Comparison of ENCODE assay signal across 1 cellular context in genomic region chr4:123505457-123506310, GRCh38.
TF ChIP-seq lines count a peak whose summit lies in the region.

No MANE protein-coding gene starts in this region.

TF ChIP-seq in K562, 482 proteins besides CTCF, POLR2A, EP300 and RAD21 (continued from another document and continues in another):
- TF ChIP-seq ZBTB12 (CRISPR knock-in tag; IDR thresholded peaks at IDR 0.05) (no peak), NR4A1 (CRISPR knock-in tag; IDR thresholded peaks at IDR 0.05) (no peak), NR4A1 (tag; IDR thresholded peaks at IDR 0.05) (no peak), E2F6 (IDR thresholded peaks at IDR 0.05; ENCODE audit: borderline replicate concordance in 1 of 2, extremely low read depth in 1 of 2, insufficient read depth in 1 of 2, insufficient read length in 1 of 2, low read depth in 1 of 2, low read length in 1 of 2, poor library complexity in 1 of 2, severe bottlenecking in 1 of 2) (peak in 1 of 2 experiments; percentile 76), SOX6 (IDR thresholded peaks at IDR 0.05) (no peak), PYGO2 (tag; IDR thresholded peaks at IDR 0.05) (no peak), DLX4 (CRISPR knock-in tag; IDR thresholded peaks at IDR 0.05) (no peak), ZFX (CRISPR knock-in tag; IDR thresholded peaks at IDR 0.05) (peak; percentile 33; the same call in 1 of the 2 replicates), PURB (CRISPR knock-in tag; IDR thresholded peaks at IDR 0.05; ENCODE audit: low read depth) (no peak), HDAC1 (IDR thresholded peaks at IDR 0.05) (no peak), SMAD3 (CRISPR knock-in tag; conservative IDR thresholded peaks at IDR 0.05) (no peak), HINFP (tag; conservative IDR thresholded peaks at IDR 0.05; ENCODE audit: low read depth) (no peak), ZNF143 (CRISPR knock-in tag; IDR thresholded peaks at IDR 0.05) (no peak), CXXC5 (CRISPR knock-in tag; IDR thresholded peaks at IDR 0.05) (no peak), TCFL5 (CRISPR knock-in tag; conservative IDR thresholded peaks at IDR 0.05) (no peak), KAT8 (IDR thresholded peaks at IDR 0.05; ENCODE audit: low read depth) (no peak), SLC30A9 (CRISPR knock-in tag; IDR thresholded peaks at IDR 0.05) (no peak), ZNF184 (CRISPR knock-in tag; IDR thresholded peaks at IDR 0.05) (no peak), SREBF2 (CRISPR knock-in tag; IDR thresholded peaks at IDR 0.05) (no peak), PHF8 (IDR thresholded peaks at IDR 0.05; ENCODE audit: borderline replicate concordance, low read length) (peak; percentile 30; the same call in 1 of the 2 replicates), U2AF2 (optimal IDR thresholded peaks at IDR 0.05; ENCODE audit: low read depth, low read length) (no peak), DNMT1 (IDR thresholded peaks at IDR 0.05) (no peak), NFIX (CRISPR knock-in tag; IDR thresholded peaks at IDR 0.05; ENCODE audit: low read depth) (no peak), SMAD1 (IDR thresholded peaks at IDR 0.05; ENCODE audit: low read depth, low read length, partially characterized antibody) (no peak), E2F3 (CRISPR knock-in tag; IDR thresholded peaks at IDR 0.05) (no peak), PRDM10 (IDR thresholded peaks at IDR 0.05; ENCODE audit: partially characterized antibody) (peak; percentile 92), ZBTB33 (CRISPR knock-in tag; IDR thresholded peaks at IDR 0.05) (peak; percentile 88), EZH2 (IDR thresholded peaks at IDR 0.05; ENCODE audit: borderline replicate concordance, low read depth, low read length) (no peak), CHAMP1 (IDR thresholded peaks at IDR 0.05) (no peak), MIER1 (IDR thresholded peaks at IDR 0.05; ENCODE audit: low read depth) (no peak), SMARCA4 (IDR thresholded peaks at IDR 0.05) (no peak), ZNF347 (CRISPR knock-in tag; IDR thresholded peaks at IDR 0.05; ENCODE audit: low read depth) (no peak), ZNF639 (CRISPR knock-in tag; conservative IDR thresholded peaks at IDR 0.05 in 1 of 2, IDR thresholded peaks at IDR 0.05 in 1 of 2) (no peak), ZFP30 (CRISPR knock-in tag; IDR thresholded peaks at IDR 0.05; ENCODE audit: borderline replicate concordance) (no peak), HEY1 (CRISPR knock-in tag; IDR thresholded peaks at IDR 0.05; ENCODE audit: borderline replicate concordance) (no peak), FOXP1 (CRISPR knock-in tag; IDR thresholded peaks at IDR 0.05) (no peak), KLF16 (IDR thresholded peaks at IDR 0.05) (no peak), YY1 (IDR thresholded peaks at IDR 0.05; ENCODE audit: borderline replicate concordance in 1 of 3, control insufficient read depth in 1 of 3, extremely low read depth in 1 of 3, insufficient read depth in 3 of 3, insufficient read length in 1 of 3, insufficient replicate concordance in 2 of 3, low read depth in 1 of 3, low read length in 2 of 3) (peak in 2 of 3 experiments; percentile 47 to 81), MCM2 (IDR thresholded peaks at IDR 0.05; ENCODE audit: low read depth) (no peak), ZNF75A (CRISPR knock-in tag; IDR thresholded peaks at IDR 0.05) (no peak), CBX5 (IDR thresholded peaks at IDR 0.05; ENCODE audit: borderline replicate concordance, low read depth) (no peak), ZFP91 (CRISPR knock-in tag; IDR thresholded peaks at IDR 0.05) (no peak), CREB1 (IDR thresholded peaks at IDR 0.05) (no peak), CREB1 (CRISPR knock-in tag; IDR thresholded peaks at IDR 0.05) (no peak), ZBTB2 (IDR thresholded peaks at IDR 0.05) (no peak), BRD4 (IDR thresholded peaks at IDR 0.05) (no peak), HNRNPK (IDR thresholded peaks at IDR 0.05; ENCODE audit: low read depth, low read length, poor library complexity, severe bottlenecking) (no peak), HMG20A (CRISPR knock-in tag; conservative IDR thresholded peaks at IDR 0.05) (no peak), NFYB (IDR thresholded peaks at IDR 0.05; ENCODE audit: extremely low read depth, insufficient read length) (no peak), HMBOX1 (IDR thresholded peaks at IDR 0.05) (no peak), FOXA3 (CRISPR knock-in tag; conservative IDR thresholded peaks at IDR 0.05 in 1 of 2, IDR thresholded peaks at IDR 0.05 in 1 of 2) (peak in 1 of 2 experiments; percentile 86; a peak in 2 of 4 replicates), SAFB (IDR thresholded peaks at IDR 0.05; ENCODE audit: borderline replicate concordance, low read depth, low read length) (no peak)
